In genomic region chr19:1245468-1245867, GRCh38 we compare ENCODE assay signal across 1 cellular context.
TF ChIP-seq lines count a peak whose summit lies in the region.

No MANE protein-coding gene starts in this region.

TF ChIP-seq in IMR-90, 13 proteins besides CTCF, POLR2A, EP300 and RAD21:
- TF ChIP-seq RCOR1 (IDR thresholded peaks at IDR 0.05; ENCODE audit: insufficient replicate concordance, low read length), result no peak
- no peak for TF ChIP-seq RFX5 (IDR thresholded peaks at IDR 0.05; ENCODE audit: low read depth, low read length)
- TF ChIP-seq MAZ (IDR thresholded peaks at IDR 0.05; ENCODE audit: borderline replicate concordance, low read depth, low read length), result no peak
- no peak for TF ChIP-seq BHLHE40 (IDR thresholded peaks at IDR 0.05; ENCODE audit: low read depth, low read length)
- no peak for TF ChIP-seq NFE2L2 (IDR thresholded peaks at IDR 0.05; ENCODE audit: low read depth, low read length)
- no peak for TF ChIP-seq FOS (IDR thresholded peaks at IDR 0.05; ENCODE audit: low read depth, low read length)
- no peak for TF ChIP-seq ELK1 (IDR thresholded peaks at IDR 0.05; ENCODE audit: borderline replicate concordance, low read depth, low read length)
- TF ChIP-seq MAFK (IDR thresholded peaks at IDR 0.05; ENCODE audit: low read depth, low read length), result no peak
- TF ChIP-seq CHD1 (IDR thresholded peaks at IDR 0.05; ENCODE audit: low read depth, low read length), result no peak
- no peak for TF ChIP-seq MXI1 (IDR thresholded peaks at IDR 0.05; ENCODE audit: borderline replicate concordance, low read depth, low read length)
- no peak for TF ChIP-seq SMC3 (IDR thresholded peaks at IDR 0.05; ENCODE audit: low read depth, low read length)
- no peak for TF ChIP-seq USF2 (IDR thresholded peaks at IDR 0.05; ENCODE audit: low read depth, low read length)
- no peak for TF ChIP-seq CEBPB (IDR thresholded peaks at IDR 0.05; ENCODE audit: low read depth, low read length)
TF ChIP-seq in IMR-90: peak in this region for 0.
